8 cellular contexts compared by ENCODE assay signal in genomic region chr1:222618880-222619321, GRCh38. TPM values are rescaled to one million over a fixed set of nuclear protein-coding genes. Genes with fewer than 3 reads are reported as not detected.
DNase-seq lines count a peak whose midpoint lies in the region; TF ChIP-seq lines count a peak whose summit lies in the region.

No MANE protein-coding gene starts in this region.

- H3K4me3 Mint-ChIP-seq in activated T-helper 1 cell treated with anti-CD3 and anti-CD28 coated beads, Interleukin-12 subunit alpha, Interleukin-12 subunit beta, Interleukin-2, Interleukin-4 antibody, amounts not matched to agents 30 ng/mL and 10 ng/mL and 1 ng/mL, durations not matched to agents 14 hours and 24 hours and 36 hours = peak overlapping the region; percentile 85

- peak overlapping the region; percentile 51 for H3K27ac ChIP-seq in osteoblast (ENCODE audit: low read depth, low read length)

- H3K4me1 ChIP-seq in osteoblast (ENCODE audit: insufficient read depth, low read length) = peaks cover 16% of the 10 kb centered on the region

- H3K27ac Mint-ChIP-seq in activated T-helper 1 cell treated with anti-CD3 and anti-CD28 coated beads, Interleukin-12 subunit alpha, Interleukin-12 subunit beta, Interleukin-2, Interleukin-4 antibody, amounts not matched to agents 30 ng/mL and 10 ng/mL and 1 ng/mL, durations not matched to agents 14 hours and 24 hours and 36 hours = peak overlapping the region; percentile 67

- peak overlapping the region; percentile 83 for H3K4me3 ChIP-seq in osteoblast (ENCODE audit: insufficient read depth, low read length)

- peaks cover 30% of the 10 kb centered on the region for H3K79me2 ChIP-seq in osteoblast (ENCODE audit: insufficient read depth, low read length)

- peak overlapping the region; percentile 83 for H3K4me2 ChIP-seq in osteoblast (ENCODE audit: insufficient read depth, low read length)

- peaks cover 20% of the 10 kb centered on the region for H3K27me3 Mint-ChIP-seq in activated T-helper 1 cell treated with anti-CD3 and anti-CD28 coated beads, Interleukin-12 subunit alpha, Interleukin-12 subunit beta, Interleukin-2, Interleukin-4 antibody, amounts not matched to agents 30 ng/mL and 10 ng/mL and 1 ng/mL, durations not matched to agents 14 hours and 24 hours and 36 hours (ENCODE audit: insufficient read depth)

- H3K36me3 ChIP-seq in osteoblast (ENCODE audit: insufficient read depth, low read length) = peaks cover 7% of the 10 kb centered on the region

- intact Hi-C loops in activated T-helper 1 cell treated with anti-CD3 and anti-CD28 coated beads, Interleukin-12 subunit alpha, Interleukin-12 subunit beta, Interleukin-2, Interleukin-4 antibody, amounts not matched to agents 30 ng/mL and 10 ng/mL and 1 ng/mL, durations not matched to agents 14 hours and 24 hours and 36 hours (cut with micrococcal nuclease) = loop anchor here (5.0 kb wide), 1 partner anchor 523 kb away; the partner anchor contains the start of gene TLR5

- peaks cover 12% of the 10 kb centered on the region for H3K36me3 Mint-ChIP-seq in activated T-helper 1 cell treated with anti-CD3 and anti-CD28 coated beads, Interleukin-12 subunit alpha, Interleukin-12 subunit beta, Interleukin-2, Interleukin-4 antibody, amounts not matched to agents 30 ng/mL and 10 ng/mL and 1 ng/mL, durations not matched to agents 14 hours and 24 hours and 36 hours (ENCODE audit: low read depth)

- peak overlapping the region; percentile 82 for H2AFZ ChIP-seq in osteoblast (ENCODE audit: low read length)

- TF ChIP-seq CTCF in osteoblast (IDR thresholded peaks at IDR 0.05; ENCODE audit: extremely low read depth, low read depth, low read length) = no peak

- no peaks in the 10 kb centered on the region for H3K9me3 ChIP-seq in osteoblast (ENCODE audit: low read depth, low read length)

- H3K9me3 Mint-ChIP-seq in activated T-helper 1 cell treated with anti-CD3 and anti-CD28 coated beads, Interleukin-12 subunit alpha, Interleukin-12 subunit beta, Interleukin-2, Interleukin-4 antibody, amounts not matched to agents 30 ng/mL and 10 ng/mL and 1 ng/mL, durations not matched to agents 14 hours and 24 hours and 36 hours = no peaks in the 10 kb centered on the region

- peaks cover 7% of the 10 kb centered on the region for H4K20me1 ChIP-seq in osteoblast (ENCODE audit: insufficient read depth, low read length)

- peaks cover 1% of the 10 kb centered on the region for H3K27me3 ChIP-seq in osteoblast (ENCODE audit: insufficient read depth, low read length)

- H3K4me1 Mint-ChIP-seq in activated T-helper 1 cell treated with anti-CD3 and anti-CD28 coated beads, Interleukin-12 subunit alpha, Interleukin-12 subunit beta, Interleukin-2, Interleukin-4 antibody, amounts not matched to agents 30 ng/mL and 10 ng/mL and 1 ng/mL, durations not matched to agents 14 hours and 24 hours and 36 hours (ENCODE audit: low read depth) = peaks cover 34% of the 10 kb centered on the region

- DNase-seq in DMS53 (lab: John Stamatoyannopoulos, UW) (peak; percentile 56), DMS53 treated with DMSO at 0.1 percent for 48 hours (lab: John Stamatoyannopoulos, UW; ENCODE audit: unreplicated experiment) (no peak), NCI-H1105 (lab: John Stamatoyannopoulos, UW) (peak; percentile 9), glomerular visceral epithelial cell (ENCODE audit: extremely low spot score) (peak; percentile 43), osteoblast (ENCODE audit: insufficient read length, low spot score, missing footprints) (peak; percentile 91), MV-4-11 (lab: John Stamatoyannopoulos, UW) (no peak)
- DNase-seq in activated T-helper 1 cell treated with anti-CD3 and anti-CD28 coated beads, Interleukin-12 subunit alpha, Interleukin-12 subunit beta, Interleukin-2, Interleukin-4 antibody, amounts not matched to agents 30 ng/mL and 10 ng/mL and 1 ng/mL, durations not matched to agents 14 hours and 24 hours and 36 hours (ENCODE audit: low spot score) = no peak
- no peak for DNase-seq in stimulated activated naive CD4-positive, alpha-beta T cell treated with Interleukin-2 at 50 U/mL for 16 hours (lab: John Stamatoyannopoulos, UW)

RNA-seq across cellular contexts. Expression of gene MIA3, which starts 1.0 kb away (rescaled TPM):
- total RNA-seq in activated T-helper 1 cell treated with anti-CD3 and anti-CD28 coated beads, Interleukin-12 subunit alpha, Interleukin-12 subunit beta, Interleukin-2, Interleukin-4 antibody, amounts not matched to agents 30 ng/mL and 10 ng/mL and 1 ng/mL, durations not matched to agents 14 hours and 24 hours and 36 hours = 42.7 and 42.8 TPM in 2 replicates
- total RNA-seq in osteoblast = 68.8 and 79.6 TPM in 2 replicates

RNA-seq across cellular contexts. Expression of gene TAF1A, which starts 29.2 kb away (rescaled TPM):
- total RNA-seq in activated T-helper 1 cell treated with anti-CD3 and anti-CD28 coated beads, Interleukin-12 subunit alpha, Interleukin-12 subunit beta, Interleukin-2, Interleukin-4 antibody, amounts not matched to agents 30 ng/mL and 10 ng/mL and 1 ng/mL, durations not matched to agents 14 hours and 24 hours and 36 hours = 19.2 and 19.7 TPM in 2 replicates
- 8.5 and 9.4 TPM in 2 replicates for total RNA-seq in osteoblast

Comparison
In these comparisons a context has a peak if more than half of its experiments do, and no peak if none do; other contexts are left out.
1. DNase-seq: peak in DMS53 (single experiment), NCI-H1105 (single experiment), glomerular visceral epithelial cell (single experiment) and osteoblast (single experiment); none in DMS53 treated with DMSO at 0.1 percent for 48 hours (single experiment), activated T-helper 1 cell treated with anti-CD3 and anti-CD28 coated beads, Interleukin-12 subunit alpha, Interleukin-12 subunit beta, Interleukin-2, Interleukin-4 antibody, amounts not matched to agents 30 ng/mL and 10 ng/mL and 1 ng/mL, durations not matched to agents 14 hours and 24 hours and 36 hours (single experiment), MV-4-11 (single experiment) and stimulated activated naive CD4-positive, alpha-beta T cell treated with Interleukin-2 at 50 U/mL for 16 hours (single experiment).